Comparison of ENCODE assay signal across 9 cellular contexts in the genomic region with DNA sequence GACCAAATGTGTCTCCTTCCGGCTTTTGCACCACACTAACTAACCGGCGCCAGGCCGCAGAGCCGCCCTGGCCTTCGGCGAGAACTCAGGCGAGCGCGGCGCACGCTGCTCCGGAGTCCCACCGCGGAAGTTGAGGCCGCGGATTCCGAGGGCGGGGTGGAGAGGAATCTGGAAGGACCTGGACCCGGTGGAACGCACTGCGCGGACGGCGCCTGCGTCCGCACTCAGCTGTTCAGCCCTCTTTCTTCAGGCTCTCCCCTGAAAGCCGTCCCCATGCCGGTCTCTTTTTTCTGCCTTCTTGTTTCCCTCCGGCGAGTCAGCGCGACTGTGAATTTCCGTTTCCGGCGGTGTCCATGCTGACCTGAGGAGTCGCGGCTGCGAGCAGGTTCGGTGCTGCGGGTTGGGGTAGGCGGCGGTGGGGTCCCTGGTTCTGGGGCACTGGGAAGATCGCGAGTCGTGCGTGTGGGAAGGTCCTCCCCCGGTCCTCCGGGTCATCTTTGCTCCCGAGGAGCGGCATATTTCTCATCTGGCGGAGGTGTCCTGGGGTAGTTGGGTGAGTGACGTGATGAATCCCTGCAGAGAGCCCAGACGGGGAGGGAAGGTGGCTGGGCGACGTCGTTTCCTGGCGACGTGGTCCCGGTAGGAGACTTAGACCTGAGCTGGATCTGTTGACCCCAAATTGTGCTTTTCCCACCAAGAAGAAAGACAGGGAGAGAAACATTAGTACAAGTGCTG. TPM values are rescaled to one million over a fixed set of nuclear protein-coding genes. Genes with fewer than 3 reads are reported as not detected.
DNase-seq lines count a peak whose midpoint lies in the region; ATAC-seq, FAIRE-seq and TF ChIP-seq lines count a peak whose summit lies in the region.
"Had no signal": no experiment of that assay in that cellular context is flagged by ENCODE, and none has a peak within 500 bp of the region (broad histone marks: within the 10 kb centered on the region; RNA-seq: fewer than 3 reads in every experiment).

Gene BMS1 (plus strand): TSS at position 350 of the 735 bp plus-strand sequence. CDS start 1,600 bp downstream, outside the sequence.

- peaks cover 19% of the 10 kb centered on the region in 2 experiments for H3K36me3 ChIP-seq in keratinocyte (ENCODE audit: control insufficient read depth in 2 of 2, extremely low read depth in 1 of 2, insufficient read depth in 2 of 2, low read length in 2 of 2)

- DNase-seq in Ammon's horn (ENCODE audit: low spot score) (peak; percentile 95), GM19238 (ENCODE audit: insufficient read length, low spot score) (peak; percentile 69), NCI-H510A (lab: John Stamatoyannopoulos, UW) (peak; percentile 78), cerebellar nuclear complex (lab: John Stamatoyannopoulos, UW) (peak; percentile 10 to 73), keratinocyte (ENCODE audit: low read depth, low spot score) (no peak)
- DNase-seq in activated CD4-positive, alpha-beta T cell treated with anti-CD3 and anti-CD28 coated beads for 1 hour = peak; percentile 80
- peak; percentile 85 to 89 (median 86) for DNase-seq in stimulated activated CD4-positive, alpha-beta T cell treated with anti-CD3 and anti-CD28 coated beads, Interleukin-12 subunit alpha, Interleukin-12 subunit beta, amount 100 ng/mL, for 48 hours (ENCODE audit: low read depth in 2 of 3, low spot score in 1 of 3)

- H2AFZ ChIP-seq in keratinocyte (ENCODE audit: control insufficient read depth, low read length) = peak within 1 kb of the TSS; percentile 93

- H3K79me2 ChIP-seq in keratinocyte (ENCODE audit: control insufficient read depth, insufficient read depth, low read length) = peaks cover 30% of the 10 kb centered on the region

- H4K20me1 ChIP-seq in keratinocyte (ENCODE audit: control insufficient read depth, extremely low read depth, insufficient read depth, low read length) = no peaks in the 10 kb centered on the region

- H3K4me1 ChIP-seq in keratinocyte (ENCODE audit: control insufficient read depth, extremely low read depth, insufficient read depth, low read length) = peaks cover 4% of the 10 kb centered on the region

- TF ChIP-seq CTCF in keratinocyte (optimal IDR thresholded peaks at IDR 0.05 in 1 of 3, IDR thresholded peaks at IDR 0.05 in 1 of 3, conservative IDR thresholded peaks at IDR 0.05 in 1 of 3; ENCODE audit: extremely low read depth in 1 of 3, insufficient read depth in 2 of 3, low read length in 3 of 3) = no peak

- no peaks in the 10 kb centered on the region for H3K27me3 ChIP-seq in keratinocyte (ENCODE audit: control insufficient read depth, extremely low read depth, insufficient read depth, low read length)

- H3K9ac ChIP-seq in keratinocyte (ENCODE audit: control insufficient read depth, extremely low read depth, insufficient read depth, low read length) = peak within 1 kb of the TSS; percentile 89

- no peaks in the 10 kb centered on the region for H3K9me1 ChIP-seq in keratinocyte (ENCODE audit: control insufficient read depth, extremely low read depth, insufficient read depth, low read length)

- FAIRE-seq in keratinocyte (lab: Jason Lieb, UNC) = no peak
- FAIRE-seq: endometrium had no signal

- H3K4me3 ChIP-seq in keratinocyte (ENCODE audit: control insufficient read depth in 2 of 3, extremely low read depth in 1 of 3, insufficient read depth in 2 of 3, low read depth in 1 of 3, low read length in 3 of 3) = peak within 1 kb of the TSS; percentile 79 to 88 (median 83)

- peak within 1 kb of the TSS; percentile 84 for H3K27ac ChIP-seq in keratinocyte (ENCODE audit: control insufficient read depth, insufficient read depth, low read length)

- H3K4me2 ChIP-seq in keratinocyte (ENCODE audit: control insufficient read depth, extremely low read depth, insufficient read depth, low read depth, low read length) = peak within 1 kb of the TSS; percentile 90

- dilution Hi-C loops in keratinocyte (cut with MboI; ENCODE audit: extremely low pct_ligation_motif_present, low sequenced_read_pairs) = no loop called here

- H3K9me3 ChIP-seq in keratinocyte (ENCODE audit: control insufficient read depth, low read depth, low read length) = no peaks in the 10 kb centered on the region

- peak; percentile 97 for ATAC-seq in HG03439 (IDR thresholded peaks at IDR 0.05; ENCODE audit: unreplicated experiment)

RNA-seq across cellular contexts. Expression of gene BMS1, which starts in this region (rescaled TPM):
- polyA plus RNA-seq in keratinocyte = 6.1 to 11.4 TPM (median 8.6 TPM) in 3 replicates
- polyA plus RNA-seq in keratinocyte (2011; ENCODE audit: low read depth) = 20.3 TPM
- 7.0 and 7.6 TPM in 2 replicates for polyA plus RNA-seq in keratinocyte (2011; cell fraction: cytosol; rRNA removed)
- polyA plus RNA-seq in keratinocyte (2011; cell fraction: nucleus; rRNA removed) = 13.2 and 16.8 TPM in 2 replicates
- polyA plus RNA-seq in keratinocyte (2012; ENCODE audit: low replicate concordance) = 10.2 and 22.7 TPM in 2 replicates
- polyA minus RNA-seq in keratinocyte = 6.1 to 13.6 TPM (median 6.7 TPM) in 3 replicates
- 5.6 TPM for polyA minus RNA-seq in keratinocyte (2011; cell fraction: cytosol; rRNA and poly(A)+ RNA removed)
- 8.9 and 16.8 TPM in 2 replicates for polyA minus RNA-seq in keratinocyte (2011; cell fraction: nucleus; rRNA and poly(A)+ RNA removed)
